Comparison of ENCODE assay signal across 37 cellular contexts in genomic region chr4:73507541-73507940, GRCh38. TPM values are rescaled to one million over a fixed set of nuclear protein-coding genes. Genes with fewer than 3 reads are reported as not detected.
"Had no signal": no experiment of that assay in that cellular context is flagged by ENCODE, and none has a peak within 500 bp of the region (broad histone marks: within the 10 kb centered on the region; RNA-seq: fewer than 3 reads in every experiment).

No MANE protein-coding gene starts in this region.

- H3K9me3 Mint-ChIP-seq: activated CD4-positive, alpha-beta memory T cell treated with anti-CD3 and anti-CD28 coated beads for 36 hours; activated CD4-positive, alpha-beta T cell treated with anti-CD3 and anti-CD28 coated beads, Interleukin-2, amount 10 ng/mL, durations not matched to agents 7 days and 5 days; activated naive CD4-positive, alpha-beta T cell treated with anti-CD3 and anti-CD28 coated beads, Interleukin-2, amount 10 ng/mL, durations not matched to agents 7 days and 5 days; activated naive CD8-positive, alpha-beta T cell treated with anti-CD3 and anti-CD28 coated beads, Interleukin-2, amount 50 U/mL, for 24 hours; activated T-cell treated with anti-CD3 and anti-CD28 coated beads, Interleukin-2, amount 50 U/mL, for 4 hours; central memory CD8-positive, alpha-beta T cell; T-helper 1 cell treated with Interleukin-12 subunit alpha and Interleukin-12 subunit beta and Interleukin-4 antibody, amounts not matched to agents 30 μg/mL and 1 μg/mL, for 36 hours; T-helper 2 cell treated with Interferon-gamma antibody and Interleukin-4, amounts not matched to agents 5 μg/mL and 100 μg/mL, for 36 hours had no signal

- H3K36me3 ChIP-seq: brain microvascular endothelial cell, cardiac muscle cell, Peyer's patch, SJSA1 had no signal

- ATAC-seq: activated CD4-positive, alpha-beta T cell treated with anti-CD3 and anti-CD28 coated beads for 36 hours; activated CD4-positive, CD25-positive, alpha-beta regulatory T cell treated with anti-CD3 and anti-CD28 coated beads, Interleukin-2, amount 50 U/mL, for 24 hours; activated naive CD8-positive, alpha-beta T cell treated with anti-CD3 and anti-CD28 coated beads, Interleukin-2, amount 50 U/mL, for 24 hours; activated T-cell treated with anti-CD3 and anti-CD28 coated beads, Interleukin-2, amount 50 U/mL, for 4 hours; PC-3; WTC11 had no signal

- DNase-seq: activated CD4-positive, alpha-beta memory T cell treated with anti-CD3 and anti-CD28 coated beads for 36 hours; activated CD4-positive, alpha-beta T cell treated with anti-CD3 and anti-CD28 coated beads for 36 hours; activated CD4-positive, alpha-beta T cell treated with anti-CD3 and anti-CD28 coated beads, Interleukin-2, amount 10 ng/mL, durations not matched to agents 7 days and 5 days; activated CD8-positive, alpha-beta memory T cell treated with anti-CD3 and anti-CD28 coated beads, Interleukin-2, amount 50 U/mL, for 4 hours; activated effector memory CD4-positive, alpha-beta T cell treated with Interleukin-2 at 50 U/mL for 16 hours; activated naive CD4-positive, alpha-beta T cell treated with anti-CD3 and anti-CD28 coated beads, Interleukin-2, amount 10 ng/mL, durations not matched to agents 7 days and 5 days; activated naive CD8-positive, alpha-beta T cell treated with anti-CD3 and anti-CD28 coated beads, Interleukin-2, amount 50 U/mL, for 24 hours; activated T-cell treated with anti-CD3 and anti-CD28 coated beads for 4 hours; activated T-cell treated with anti-CD3 and anti-CD28 coated beads, Interleukin-2, amount 50 U/mL, for 4 hours; amniotic stem cell; aorta; brain microvascular endothelial cell; Kasumi-1; KG1; MM.1S; MV-4-11; NCI-H1092; NCI-H146; NCI-H187; NCI-H2029 treated with DMSO at 0.1 percent for 48 hours; NCI-H2107; NCI-H2171; NCI-H446; NCI-H510A treated with DMSO at 0.1 percent for 48 hours; PC-3; Peyer's patch; RPMI8226; SHP77 treated with DMSO at 0.1 percent for 48 hours; SK-N-SH had no signal

- H3K27me3 Mint-ChIP-seq: activated CD4-positive, alpha-beta memory T cell treated with anti-CD3 and anti-CD28 coated beads for 36 hours; activated CD4-positive, alpha-beta T cell treated with anti-CD3 and anti-CD28 coated beads for 36 hours; activated naive CD4-positive, alpha-beta T cell treated with anti-CD3 and anti-CD28 coated beads, Interleukin-2, amount 10 ng/mL, durations not matched to agents 7 days and 5 days; activated naive CD8-positive, alpha-beta T cell; central memory CD8-positive, alpha-beta T cell had no signal

- H3K4me3 Mint-ChIP-seq: activated CD4-positive, alpha-beta memory T cell treated with anti-CD3 and anti-CD28 coated beads for 36 hours; activated CD4-positive, alpha-beta T cell treated with anti-CD3 and anti-CD28 coated beads for 36 hours; activated CD4-positive, alpha-beta T cell treated with anti-CD3 and anti-CD28 coated beads, Interleukin-2, amount 10 ng/mL, durations not matched to agents 7 days and 5 days; activated naive CD4-positive, alpha-beta T cell treated with anti-CD3 and anti-CD28 coated beads, Interleukin-2, amount 10 ng/mL, durations not matched to agents 7 days and 5 days; activated naive CD8-positive, alpha-beta T cell; activated naive CD8-positive, alpha-beta T cell treated with anti-CD3 and anti-CD28 coated beads, Interleukin-2, amount 50 U/mL, for 24 hours; activated T-cell treated with anti-CD3 and anti-CD28 coated beads, Interleukin-2, amount 50 U/mL, for 4 hours; central memory CD8-positive, alpha-beta T cell; T-helper 1 cell treated with Interleukin-12 subunit alpha and Interleukin-12 subunit beta and Interleukin-4 antibody, amounts not matched to agents 30 μg/mL and 1 μg/mL, for 36 hours; T-helper 2 cell treated with Interferon-gamma antibody and Interleukin-4, amounts not matched to agents 5 μg/mL and 100 μg/mL, for 36 hours; WTC11 had no signal

- H3K9me2 ChIP-seq: SK-N-SH had no signal

- H3K27ac ChIP-seq: brain microvascular endothelial cell, cardiac muscle cell, Peyer's patch, SJSA1 had no signal

- H3K4me2 ChIP-seq: SK-N-SH had no signal

- H3K4me1 Mint-ChIP-seq: activated CD4-positive, alpha-beta T cell treated with anti-CD3 and anti-CD28 coated beads for 36 hours; activated CD4-positive, alpha-beta T cell treated with anti-CD3 and anti-CD28 coated beads, Interleukin-2, amount 10 ng/mL, durations not matched to agents 7 days and 5 days; activated naive CD4-positive, alpha-beta T cell treated with anti-CD3 and anti-CD28 coated beads, Interleukin-2, amount 10 ng/mL, durations not matched to agents 7 days and 5 days; activated naive CD8-positive, alpha-beta T cell treated with anti-CD3 and anti-CD28 coated beads, Interleukin-2, amount 50 U/mL, for 24 hours; central memory CD8-positive, alpha-beta T cell had no signal

- H3K4me1 ChIP-seq: Peyer's patch, SJSA1 had no signal

- H3K4me3 ChIP-seq: cardiac muscle cell, Peyer's patch, SJSA1 had no signal

- H3K27ac Mint-ChIP-seq: activated CD4-positive, alpha-beta memory T cell treated with anti-CD3 and anti-CD28 coated beads for 36 hours; activated CD4-positive, alpha-beta T cell treated with anti-CD3 and anti-CD28 coated beads for 36 hours; activated CD4-positive, alpha-beta T cell treated with anti-CD3 and anti-CD28 coated beads, Interleukin-2, amount 10 ng/mL, durations not matched to agents 7 days and 5 days; activated naive CD4-positive, alpha-beta T cell treated with anti-CD3 and anti-CD28 coated beads, Interleukin-2, amount 10 ng/mL, durations not matched to agents 7 days and 5 days; activated naive CD8-positive, alpha-beta T cell; activated naive CD8-positive, alpha-beta T cell treated with anti-CD3 and anti-CD28 coated beads, Interleukin-2, amount 50 U/mL, for 24 hours; T-helper 1 cell treated with Interleukin-12 subunit alpha and Interleukin-12 subunit beta and Interleukin-4 antibody, amounts not matched to agents 30 μg/mL and 1 μg/mL, for 36 hours; T-helper 2 cell treated with Interferon-gamma antibody and Interleukin-4, amounts not matched to agents 5 μg/mL and 100 μg/mL, for 36 hours; WTC11 had no signal

- H3K27me3 ChIP-seq: cardiac muscle cell, Peyer's patch had no signal

- H3K36me3 Mint-ChIP-seq: activated CD4-positive, alpha-beta memory T cell treated with anti-CD3 and anti-CD28 coated beads for 36 hours; activated naive CD4-positive, alpha-beta T cell treated with anti-CD3 and anti-CD28 coated beads, Interleukin-2, amount 10 ng/mL, durations not matched to agents 7 days and 5 days; activated naive CD8-positive, alpha-beta T cell; WTC11 had no signal

- H3K9me3 ChIP-seq: Peyer's patch, SJSA1, SK-N-SH had no signal

RNA-seq across cellular contexts. Expression of gene AFM, which starts 26.0 kb away (rescaled TPM):
- total RNA-seq: activated CD4-positive, alpha-beta memory T cell treated with anti-CD3 and anti-CD28 coated beads for 36 hours; activated CD4-positive, alpha-beta T cell treated with anti-CD3 and anti-CD28 coated beads for 36 hours; activated CD4-positive, alpha-beta T cell treated with anti-CD3 and anti-CD28 coated beads, Interleukin-2, amount 10 ng/mL, durations not matched to agents 7 days and 5 days; activated T-cell treated with anti-CD3 and anti-CD28 coated beads, Interleukin-2, amount 50 U/mL, for 4 hours; aorta; cardiac muscle cell; PC-3; Peyer's patch; SJSA1; WTC11 had no signal
